ENCODE assay signal across 18 cellular contexts in genomic region chr22:47022475-47022874, GRCh38.
DNase-seq lines count a peak whose midpoint lies in the region; ATAC-seq and TF ChIP-seq lines count a peak whose summit lies in the region.
"Had no signal": no experiment of that assay in that cellular context is flagged by ENCODE, and none has a peak within 500 bp of the region (broad histone marks: within the 10 kb centered on the region; RNA-seq: fewer than 3 reads in every experiment).

No MANE protein-coding gene starts in this region.

- H3K36me3 ChIP-seq in CD4-positive, alpha-beta memory T cell (ENCODE audit: insufficient read depth, low read length), result no peaks in the 10 kb centered on the region
- peaks cover 0 to 5% (median 0%) of the 10 kb centered on the region in 9 donors for H3K36me3 ChIP-seq in heart right ventricle
- H3K36me3 ChIP-seq: Peyer's patch had no signal

- TF ChIP-seq CTCF in heart right ventricle (IDR thresholded peaks at IDR 0.05), result no peak

- WGBS in heart right ventricle, 2 donors, result 95 to 96% methylated on average over 7 of the region's 7 CpGs

- no peak overlapping the region for H3K4me3 Mint-ChIP-seq in activated T-cell treated with anti-CD3 and anti-CD28 coated beads, Interleukin-2, amount 50 U/mL, for 4 hours
- H3K4me3 Mint-ChIP-seq in CD4-positive, alpha-beta memory T cell, result peak overlapping the region in 1 of 8 donors; percentile 21
- H3K4me3 Mint-ChIP-seq in activated T-helper 1 cell treated with anti-CD3 and anti-CD28 coated beads, Interleukin-12 subunit alpha, Interleukin-12 subunit beta, Interleukin-2, Interleukin-4 antibody, amounts not matched to agents 30 ng/mL and 10 ng/mL and 1 ng/mL, durations not matched to agents 14 hours and 24 hours and 36 hours, result no peak overlapping the region
- H3K4me3 Mint-ChIP-seq: GM23338 had no signal

- POLR2A ChIA-PET in CD4-positive, alpha-beta memory T cell (lab: Charles Lee; ENCODE audit: partially characterized antibody), result no interaction called here

- no peak overlapping the region for H3K4me3 ChIP-seq in CD4-positive, alpha-beta memory T cell (ENCODE audit: low read length in 2 of 2)
- H3K4me3 ChIP-seq in heart right ventricle, result no peak overlapping the region
- H3K4me3 ChIP-seq: BLaER1 treated with 17β-estradiol and CSF1 and Interleukin-3, amounts not matched to agents 10 nM and 100 nM; GM23338; Peyer's patch had no signal

- peak; percentile 46 to 56 for ATAC-seq in activated T-cell treated with anti-CD3 and anti-CD28 coated beads, Interleukin-2, amount 50 U/mL, for 4 hours
- ATAC-seq in stimulated activated naive CD8-positive, alpha-beta T cell treated with anti-CD3 and anti-CD28 coated beads, Interleukin-15, Interleukin-2, amounts not matched to agents 100 U/mL and 50 U/mL, for 24 hours, result peak; percentile 49
- ATAC-seq in heart right ventricle, result no peak
- ATAC-seq: GM23338, HCT116 had no signal

- H3K27me3 Mint-ChIP-seq in activated T-cell treated with anti-CD3 and anti-CD28 coated beads, Interleukin-2, amount 50 U/mL, for 4 hours (ENCODE audit: low read depth), result no peaks in the 10 kb centered on the region
- H3K27me3 Mint-ChIP-seq in CD4-positive, alpha-beta memory T cell, result no peaks in the 10 kb centered on the region
- H3K27me3 Mint-ChIP-seq in activated T-helper 1 cell treated with anti-CD3 and anti-CD28 coated beads, Interleukin-12 subunit alpha, Interleukin-12 subunit beta, Interleukin-2, Interleukin-4 antibody, amounts not matched to agents 30 ng/mL and 10 ng/mL and 1 ng/mL, durations not matched to agents 14 hours and 24 hours and 36 hours (ENCODE audit: insufficient read depth), result no peaks in the 10 kb centered on the region
- H3K27me3 Mint-ChIP-seq: IgD-negative memory B cell had no signal

- no peaks in the 10 kb centered on the region for H3K9me3 Mint-ChIP-seq in activated T-cell treated with anti-CD3 and anti-CD28 coated beads, Interleukin-2, amount 50 U/mL, for 4 hours
- peaks cover 0 to 8% (median 0%) of the 10 kb centered on the region in 8 donors for H3K9me3 Mint-ChIP-seq in CD4-positive, alpha-beta memory T cell
- H3K9me3 Mint-ChIP-seq in activated T-helper 1 cell treated with anti-CD3 and anti-CD28 coated beads, Interleukin-12 subunit alpha, Interleukin-12 subunit beta, Interleukin-2, Interleukin-4 antibody, amounts not matched to agents 30 ng/mL and 10 ng/mL and 1 ng/mL, durations not matched to agents 14 hours and 24 hours and 36 hours, result peaks cover 22% of the 10 kb centered on the region

- no peak overlapping the region for H3K27ac ChIP-seq in CD4-positive, alpha-beta memory T cell (ENCODE audit: low read depth, low read length)
- no peak overlapping the region for H3K27ac ChIP-seq in heart right ventricle
- H3K27ac ChIP-seq: BLaER1 treated with 17β-estradiol and CSF1 and Interleukin-3, amounts not matched to agents 10 nM and 100 nM; Peyer's patch had no signal

- DNase-seq in activated T-cell treated with anti-CD3 and anti-CD28 coated beads, Interleukin-2, amount 50 U/mL, for 4 hours, result no peak
- DNase-seq in activated T-cell treated with anti-CD3 and anti-CD28 coated beads, Interleukin-2, amount 50 U/mL, for 1 hour, result no peak
- no peak for DNase-seq in CD4-positive, alpha-beta memory T cell
- no peak for DNase-seq in activated T-helper 1 cell treated with anti-CD3 and anti-CD28 coated beads, Interleukin-12 subunit alpha, Interleukin-12 subunit beta, Interleukin-2, Interleukin-4 antibody, amounts not matched to agents 30 ng/mL and 10 ng/mL and 1 ng/mL, durations not matched to agents 14 hours and 24 hours and 36 hours (ENCODE audit: low spot score)
- no peak for DNase-seq in stimulated activated naive CD8-positive, alpha-beta T cell treated with anti-CD3 and anti-CD28 coated beads, Interleukin-15, Interleukin-2, amounts not matched to agents 100 U/mL and 50 U/mL, for 24 hours
- DNase-seq in heart right ventricle (no peak), germinal center (ENCODE audit: low spot score) (no peak)
- DNase-seq: DMS79, Karpas-422, NCI-H1048, NCI-H146, NCI-H2029 treated with DMSO at 0.1 percent for 48 hours, NCI-H2171 had no signal

- no peaks in the 10 kb centered on the region for H3K9me3 ChIP-seq in CD4-positive, alpha-beta memory T cell (ENCODE audit: control insufficient read depth in 1 of 2, low read length in 2 of 2)
- no peaks in the 10 kb centered on the region for H3K9me3 ChIP-seq in heart right ventricle

- CTCF ChIA-PET in CD4-positive, alpha-beta memory T cell (lab: Charles Lee; ENCODE audit: partially characterized antibody), result no interaction called here

- H3K27me3 ChIP-seq in CD4-positive, alpha-beta memory T cell (ENCODE audit: insufficient read depth, low read length), result no peaks in the 10 kb centered on the region
- no peaks in the 10 kb centered on the region for H3K27me3 ChIP-seq in heart right ventricle
- H3K27me3 ChIP-seq: BLaER1 treated with 17β-estradiol and CSF1 and Interleukin-3, amounts not matched to agents 10 nM and 100 nM; Peyer's patch had no signal

- H3K4me1 Mint-ChIP-seq in activated T-cell treated with anti-CD3 and anti-CD28 coated beads, Interleukin-2, amount 50 U/mL, for 4 hours (ENCODE audit: low read depth), result peaks cover 18% of the 10 kb centered on the region
- peaks cover 10 to 25% (median 17%) of the 10 kb centered on the region in 4 donors for H3K4me1 Mint-ChIP-seq in CD4-positive, alpha-beta memory T cell
- no peaks in the 10 kb centered on the region for H3K4me1 Mint-ChIP-seq in activated T-helper 1 cell treated with anti-CD3 and anti-CD28 coated beads, Interleukin-12 subunit alpha, Interleukin-12 subunit beta, Interleukin-2, Interleukin-4 antibody, amounts not matched to agents 30 ng/mL and 10 ng/mL and 1 ng/mL, durations not matched to agents 14 hours and 24 hours and 36 hours (ENCODE audit: low read depth)

- H3K36me3 Mint-ChIP-seq in activated T-cell treated with anti-CD3 and anti-CD28 coated beads, Interleukin-2, amount 50 U/mL, for 4 hours (ENCODE audit: insufficient read depth), result peaks cover 26% of the 10 kb centered on the region
- peaks cover 17 to 22% of the 10 kb centered on the region in 2 donors for H3K36me3 Mint-ChIP-seq in CD4-positive, alpha-beta memory T cell
- H3K36me3 Mint-ChIP-seq in activated T-helper 1 cell treated with anti-CD3 and anti-CD28 coated beads, Interleukin-12 subunit alpha, Interleukin-12 subunit beta, Interleukin-2, Interleukin-4 antibody, amounts not matched to agents 30 ng/mL and 10 ng/mL and 1 ng/mL, durations not matched to agents 14 hours and 24 hours and 36 hours (ENCODE audit: low read depth), result peaks cover 7% of the 10 kb centered on the region

- intact Hi-C loops in CD4-positive, alpha-beta memory T cell (cut with micrococcal nuclease), result no loop called here
- intact Hi-C loops in activated T-helper 1 cell treated with anti-CD3 and anti-CD28 coated beads, Interleukin-12 subunit alpha, Interleukin-12 subunit beta, Interleukin-2, Interleukin-4 antibody, amounts not matched to agents 30 ng/mL and 10 ng/mL and 1 ng/mL, durations not matched to agents 14 hours and 24 hours and 36 hours (cut with micrococcal nuclease), result no loop called here
- intact Hi-C loops in heart right ventricle (cut with DNase I), result no loop called here

- peak overlapping the region in 4 of 7 donors; percentile 13 to 77 (median 38) for H3K27ac Mint-ChIP-seq in CD4-positive, alpha-beta memory T cell
- peak overlapping the region; percentile 38 for H3K27ac Mint-ChIP-seq in activated T-helper 1 cell treated with anti-CD3 and anti-CD28 coated beads, Interleukin-12 subunit alpha, Interleukin-12 subunit beta, Interleukin-2, Interleukin-4 antibody, amounts not matched to agents 30 ng/mL and 10 ng/mL and 1 ng/mL, durations not matched to agents 14 hours and 24 hours and 36 hours
- H3K27ac Mint-ChIP-seq: GM23338 had no signal

- no peaks in the 10 kb centered on the region for H3K4me1 ChIP-seq in CD4-positive, alpha-beta memory T cell (ENCODE audit: insufficient read depth, low read length)
- H3K4me1 ChIP-seq in heart right ventricle, result peaks cover 0 to 6% (median 0%) of the 10 kb centered on the region in 9 donors
- H3K4me1 ChIP-seq: Peyer's patch had no signal

Comparison
In these comparisons a context has a peak if more than half of its experiments do, and no peak if none do; other contexts are left out.
1. ATAC-seq: peak in activated T-cell treated with anti-CD3 and anti-CD28 coated beads, Interleukin-2, amount 50 U/mL, for 4 hours (2 of 2) and stimulated activated naive CD8-positive, alpha-beta T cell treated with anti-CD3 and anti-CD28 coated beads, Interleukin-15, Interleukin-2, amounts not matched to agents 100 U/mL and 50 U/mL, for 24 hours (single experiment); none in heart right ventricle (0 of 8).